Comparison of ENCODE assay signal across 1 cellular context in genomic region chr5:34918025-34918424, GRCh38.
TF ChIP-seq lines count a peak whose summit lies in the region.

No MANE protein-coding gene starts in this region.

TF ChIP-seq in SK-N-SH treated with all-trans-retinoic acid at 6 μM for 48 hours, 23 proteins besides CTCF, POLR2A, EP300 and RAD21 (continued from another document):
- TF ChIP-seq POU6F1 (CRISPR knock-in tag; IDR thresholded peaks at IDR 0.05; ENCODE audit: borderline replicate concordance, low read depth), result no peak
- TF ChIP-seq TSHZ2 (CRISPR knock-in tag; IDR thresholded peaks at IDR 0.05), result no peak
- TF ChIP-seq ZNF565 (CRISPR knock-in tag; conservative IDR thresholded peaks at IDR 0.05; ENCODE audit: low read depth), result no peak
- TF ChIP-seq ZC3H10 (CRISPR knock-in tag; IDR thresholded peaks at IDR 0.05), result no peak
- no peak for TF ChIP-seq ZNF70 (CRISPR knock-in tag; IDR thresholded peaks at IDR 0.05)
- no peak for TF ChIP-seq CREB5 (CRISPR knock-in tag; IDR thresholded peaks at IDR 0.05; ENCODE audit: low read depth)
- TF ChIP-seq GLIS3 (CRISPR knock-in tag; IDR thresholded peaks at IDR 0.05), result no peak
- TF ChIP-seq TOX (CRISPR knock-in tag; IDR thresholded peaks at IDR 0.05; ENCODE audit: borderline replicate concordance), result no peak
- TF ChIP-seq ISL1 (CRISPR knock-in tag; IDR thresholded peaks at IDR 0.05), result no peak
- TF ChIP-seq PATZ1 (CRISPR knock-in tag; IDR thresholded peaks at IDR 0.05; ENCODE audit: borderline replicate concordance), result no peak
- no peak for TF ChIP-seq ZFP30 (CRISPR knock-in tag; IDR thresholded peaks at IDR 0.05)
- no peak for TF ChIP-seq BACH2 (CRISPR knock-in tag; IDR thresholded peaks at IDR 0.05; ENCODE audit: borderline replicate concordance)
- no peak for TF ChIP-seq PPARA (CRISPR knock-in tag; IDR thresholded peaks at IDR 0.05; ENCODE audit: borderline replicate concordance)
